ENCODE assay signal across 18 cellular contexts in the genomic region with DNA sequence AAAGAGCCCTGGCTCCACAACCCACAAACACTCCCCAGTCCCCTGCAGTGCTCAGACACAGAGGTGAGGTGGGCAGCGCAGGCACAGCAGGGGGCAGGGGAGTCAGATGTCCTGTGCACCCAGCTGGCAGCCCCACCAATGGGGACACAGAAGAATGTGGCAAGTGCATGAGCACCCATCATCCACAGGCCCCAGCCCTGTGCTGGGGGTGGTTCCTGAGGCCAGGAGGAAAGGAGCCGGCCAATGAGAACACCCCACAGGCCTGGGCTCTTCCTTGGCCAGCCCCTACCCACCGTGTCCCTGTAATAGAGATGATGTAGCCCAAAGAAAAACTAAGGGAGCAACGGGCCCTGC. TPM values are rescaled to one million over a fixed set of nuclear protein-coding genes. Genes with fewer than 3 reads are reported as not detected.
DNase-seq lines count a peak whose midpoint lies in the region; ATAC-seq, FAIRE-seq and TF ChIP-seq lines count a peak whose summit lies in the region.
"Had no signal": no experiment of that assay in that cellular context is flagged by ENCODE, and none has a peak within 500 bp of the region (broad histone marks: within the 10 kb centered on the region; RNA-seq: fewer than 3 reads in every experiment).

No MANE protein-coding gene starts in this region.

- no peaks in the 10 kb centered on the region for H3K27me3 Mint-ChIP-seq in activated naive CD4-positive, alpha-beta T cell treated with anti-CD3 and anti-CD28 coated beads, Interleukin-2, amount 10 ng/mL, durations not matched to agents 7 days and 5 days
- H3K27me3 Mint-ChIP-seq: activated CD4-positive, alpha-beta T cell treated with anti-CD3 and anti-CD28 coated beads, Interleukin-2, amount 10 ng/mL, durations not matched to agents 24 days and 14 days had no signal

- H3K9ac ChIP-seq in SK-N-SH = no peak overlapping the region
- H3K9ac ChIP-seq in HepG2 (ENCODE audit: insufficient read depth, low read depth, low read length) = no peak overlapping the region

- H3K36me3 Mint-ChIP-seq in activated naive CD4-positive, alpha-beta T cell treated with anti-CD3 and anti-CD28 coated beads, Interleukin-2, amount 10 ng/mL, durations not matched to agents 7 days and 5 days = peaks cover 18% of the 10 kb centered on the region

- no peak for DNase-seq in activated naive CD4-positive, alpha-beta T cell treated with anti-CD3 and anti-CD28 coated beads, Interleukin-2, amount 10 ng/mL, durations not matched to agents 7 days and 5 days
- no peak for DNase-seq in activated naive CD4-positive, alpha-beta T cell treated with Interleukin-2 at 50 U/mL for 16 hours
- DNase-seq in SK-N-SH (peak; percentile 39), HepG2 (ENCODE audit: low spot score) (no peak), upper lobe of left lung (no peak)
- DNase-seq: activated T-cell treated with anti-CD3 and anti-CD28 coated beads, Interleukin-2, amount 50 U/mL, for 48 hours; amniotic stem cell; cerebellar nuclear complex; GDM1; NCI-H187 treated with DMSO at 0.1 percent for 48 hours; NCI-H510A; stimulated activated CD4-positive, alpha-beta T cell treated with anti-CD3 and anti-CD28 coated beads, Interleukin-4, amount 100 ng/mL, for 24 hours; stimulated activated CD8-positive, alpha-beta memory T cell treated with anti-CD3 and anti-CD28 coated beads, Interleukin-4, amount 100 ng/mL, for 48 hours had no signal

- peaks cover 5% of the 10 kb centered on the region for H3K9me3 Mint-ChIP-seq in activated naive CD4-positive, alpha-beta T cell treated with anti-CD3 and anti-CD28 coated beads, Interleukin-2, amount 10 ng/mL, durations not matched to agents 7 days and 5 days
- H3K9me3 Mint-ChIP-seq: activated CD4-positive, alpha-beta T cell treated with anti-CD3 and anti-CD28 coated beads, Interleukin-2, amount 10 ng/mL, durations not matched to agents 24 days and 14 days had no signal

- TF ChIP-seq CTCF in SK-N-SH (IDR thresholded peaks at IDR 0.05) (no peak), HepG2 (CRISPR knock-in tag; IDR thresholded peaks at IDR 0.05) (no peak), upper lobe of left lung (IDR thresholded peaks at IDR 0.05) (no peak)

- H3K4me3 ChIP-seq in SK-N-SH (ENCODE audit: low read depth in 2 of 2, low read length in 1 of 2) = no peak overlapping the region
- H3K4me3 ChIP-seq in HepG2 (replicated peaks in 1 of 3; ENCODE audit: insufficient read depth in 1 of 3, low read depth in 2 of 3, low read length in 3 of 3) = no peak overlapping the region
- no peak overlapping the region for H3K4me3 ChIP-seq in upper lobe of left lung

- no TSS peak for BruUV-seq in HepG2 (replicated peaks; lab: Mats Ljungman, UMichigan)

- H3K4me2 ChIP-seq in SK-N-SH (peak overlapping the region; percentile 64; the same call in 1 of the 2 replicates), HepG2 (ENCODE audit: low read depth, low read length) (no peak overlapping the region)

- FAIRE-seq in HepG2 (lab: Jason Lieb, UNC) = no peak
- FAIRE-seq: endometrium had no signal

- peaks cover 16% of the 10 kb centered on the region for H3K4me1 Mint-ChIP-seq in activated naive CD4-positive, alpha-beta T cell treated with anti-CD3 and anti-CD28 coated beads, Interleukin-2, amount 10 ng/mL, durations not matched to agents 7 days and 5 days

- peak overlapping the region; percentile 66 to 92; a peak in 3 of 4 replicates for H3K27ac ChIP-seq in SK-N-SH (ENCODE audit: low read depth in 2 of 2, low read length in 1 of 2)
- H3K27ac ChIP-seq in HepG2 (ENCODE audit: extremely low read length, insufficient read depth, low read length) = no peak overlapping the region
- peak overlapping the region; percentile 62 to 91 (median 70) for H3K27ac ChIP-seq in upper lobe of left lung

- H3K79me2 ChIP-seq in SK-N-SH (ENCODE audit: insufficient read depth) = peaks cover 50% of the 10 kb centered on the region; the same call in 1 of the 2 replicates
- peaks cover 4% of the 10 kb centered on the region for H3K79me2 ChIP-seq in HepG2 (ENCODE audit: insufficient read depth, low read length)

- H3K27ac Mint-ChIP-seq in activated naive CD4-positive, alpha-beta T cell treated with anti-CD3 and anti-CD28 coated beads, Interleukin-2, amount 10 ng/mL, durations not matched to agents 7 days and 5 days = peak overlapping the region; percentile 85
- H3K27ac Mint-ChIP-seq: activated CD4-positive, alpha-beta T cell treated with anti-CD3 and anti-CD28 coated beads, Interleukin-2, amount 10 ng/mL, durations not matched to agents 24 days and 14 days had no signal

- TF ChIP-seq RAD21 in SK-N-SH (IDR thresholded peaks at IDR 0.05; ENCODE audit: low read length) (no peak), HepG2 (CRISPR knock-in tag; IDR thresholded peaks at IDR 0.05) (no peak)

- TF ChIP-seq EP300 in SK-N-SH (IDR thresholded peaks at IDR 0.05; ENCODE audit: borderline replicate concordance in 1 of 2, low read depth in 1 of 2, low read length in 1 of 2) (no peak), HepG2 (IDR thresholded peaks at IDR 0.05; ENCODE audit: low read depth in 2 of 2, low read length in 2 of 2) (no peak), HepG2 (CRISPR knock-in tag; IDR thresholded peaks at IDR 0.05; ENCODE audit: borderline replicate concordance) (no peak), upper lobe of left lung (IDR thresholded peaks at IDR 0.05) (no peak)

- H3K4me1 ChIP-seq in SK-N-SH (ENCODE audit: control insufficient read depth in 1 of 2, insufficient read depth in 2 of 2, low read depth in 1 of 2, low read length in 1 of 2) = peaks cover 35 to 44% of the 10 kb centered on the region in 2 experiments; a peak in 3 of 4 replicates
- H3K4me1 ChIP-seq in HepG2 (ENCODE audit: insufficient read depth, low read length) = peaks cover 45% of the 10 kb centered on the region
- H3K4me1 ChIP-seq in upper lobe of left lung = peaks cover 27 to 48% (median 43%) of the 10 kb centered on the region in 4 donors

- peaks cover 5% of the 10 kb centered on the region; the same call in 1 of the 2 replicates for H4K20me1 ChIP-seq in SK-N-SH (ENCODE audit: insufficient read depth)
- no peaks in the 10 kb centered on the region for H4K20me1 ChIP-seq in HepG2 (ENCODE audit: insufficient read depth, low read length)

- 90% methylated on average over 3 of the region's 4 CpGs for WGBS in SK-N-SH (ENCODE audit: low lambda C conversion rate)
- WGBS in HepG2 (ENCODE audit: low lambda C conversion rate) = 93% methylated on average over 3 of the region's 4 CpGs
- WGBS in upper lobe of left lung, 2 donors = 75 to 76% methylated on average over 4 of the region's 4 CpGs

- CTCF ChIA-PET in activated naive CD4-positive, alpha-beta T cell treated with anti-CD3 and anti-CD28 coated beads, Interleukin-2, amount 10 ng/mL, durations not matched to agents 7 days and 5 days (lab: Charles Lee) = interaction anchor here (1.0 to 1.3 kb wide), 2 partner anchors 9 to 65 kb away, joined by 3 read pairs; no protein-coding TSS in a partner anchor
- CTCF ChIA-PET in SK-N-SH (lab: Yijun Ruan, JAX) (interaction anchor here (1.3 kb wide), 1 partner anchor 10 kb away, joined by 3 read pairs; no protein-coding TSS in a partner anchor), HepG2 (lab: Yijun Ruan, JAX; ENCODE audit: low intra/inter-chr PET ratio, low total read pairs) (no interaction called here)

- ATAC-seq in HepG2 = no peak; the same call in 2 of the 3 replicates
- no peak for ATAC-seq in upper lobe of left lung (ENCODE audit: low FRiP score in 2 of 2)
- ATAC-seq in GM19328 (IDR thresholded peaks at IDR 0.05; ENCODE audit: unreplicated experiment) = no peak
- no peak for ATAC-seq in GM21360 (IDR thresholded peaks at IDR 0.05; ENCODE audit: unreplicated experiment)
- ATAC-seq in GM18907 (IDR thresholded peaks at IDR 0.05; ENCODE audit: unreplicated experiment) = no peak

- no peaks in the 10 kb centered on the region for H3K27me3 ChIP-seq in SK-N-SH (ENCODE audit: insufficient read depth)
- H3K27me3 ChIP-seq in HepG2 (ENCODE audit: control insufficient read depth in 1 of 2, insufficient read depth in 2 of 2, low read length in 2 of 2) = no peaks in the 10 kb centered on the region
- H3K27me3 ChIP-seq in upper lobe of left lung = no peaks in the 10 kb centered on the region

- no peaks in the 10 kb centered on the region for H3K9me3 ChIP-seq in SK-N-SH
- H3K9me3 ChIP-seq in HepG2 (ENCODE audit: low read length) = no peaks in the 10 kb centered on the region
- no peaks in the 10 kb centered on the region for H3K9me3 ChIP-seq in upper lobe of left lung

- peaks cover 2 to 13% of the 10 kb centered on the region in 2 experiments for H3K36me3 ChIP-seq in SK-N-SH (replicated peaks in 1 of 2; ENCODE audit: control insufficient read depth in 1 of 2, insufficient read depth in 2 of 2, low read length in 1 of 2)
- H3K36me3 ChIP-seq in HepG2 (replicated peaks in 1 of 2; ENCODE audit: control insufficient read depth in 1 of 2, insufficient read depth in 2 of 2, low read length in 2 of 2) = peaks cover 0 to 3% of the 10 kb centered on the region in 2 experiments; a peak in 2 of 5 replicates
- H3K36me3 ChIP-seq in upper lobe of left lung = peaks cover 0 to 3% (median under 1%) of the 10 kb centered on the region in 4 donors

- no peaks in the 10 kb centered on the region for H3K9me2 ChIP-seq in SK-N-SH

- peaks cover 38% of the 10 kb centered on the region for H3F3A ChIP-seq in SK-N-SH (replicated peaks; ENCODE audit: insufficient read depth)

- intact Hi-C loops in HepG2 (cut with micrococcal nuclease; ENCODE audit: unreplicated experiment) = no loop called here

- H3K4me3 Mint-ChIP-seq in activated naive CD4-positive, alpha-beta T cell treated with anti-CD3 and anti-CD28 coated beads, Interleukin-2, amount 10 ng/mL, durations not matched to agents 7 days and 5 days = no peak overlapping the region
- H3K4me3 Mint-ChIP-seq: activated CD4-positive, alpha-beta T cell treated with anti-CD3 and anti-CD28 coated beads, Interleukin-2, amount 10 ng/mL, durations not matched to agents 24 days and 14 days had no signal

- TF ChIP-seq POLR2A in HepG2 (IDR thresholded peaks at IDR 0.05; ENCODE audit: insufficient read depth in 1 of 2, low read depth in 2 of 2, low read length in 2 of 2) (no peak), upper lobe of left lung (IDR thresholded peaks at IDR 0.05) (no peak)

- in situ Hi-C loops in HepG2 (cut with HindIII; ENCODE audit: extremely low pct_ligation_motif_present, low pct_unique_long_range_greater_than_20kb) = no loop called here

- POLR2A ChIA-PET in SK-N-SH (lab: Yijun Ruan, JAX) (interaction anchor here (1.4 kb wide), 1 partner anchor 9 kb away, joined by 8 read pairs; a partner anchor contains a TSS), HepG2 (lab: Yijun Ruan, JAX) (no interaction called here)

- H2AFZ ChIP-seq in SK-N-SH (ENCODE audit: low read depth) = no peak overlapping the region
- no peak overlapping the region for H2AFZ ChIP-seq in HepG2 (ENCODE audit: low read length)

RNA-seq across cellular contexts. Expression of a gene that starts 9.3 kb away (rescaled TPM):
- polyA plus RNA-seq in SK-N-SH (2012; rRNA removed) = 3.2 and 5.9 TPM in 2 replicates
- polyA plus RNA-seq in SK-N-SH (2012; cell fraction: cytosol; rRNA removed) = 2.0 and 4.8 TPM in 2 replicates
- 7.7 and 10.0 TPM in 2 replicates for polyA plus RNA-seq in SK-N-SH (2012; cell fraction: nucleus; rRNA removed)
- 7.4 and 7.7 TPM in 2 replicates for total RNA-seq in HepG2 (2016; rRNA removed; fragmentation: Illumina TruSeq; extraction: Trizol)
- 2.1 and 3.2 TPM in 2 replicates for total RNA-seq in HepG2 (2016; cell fraction: cytosol; rRNA removed; fragmentation: Illumina TruSeq; extraction: Trizol; ENCODE audit: low read depth)
- total RNA-seq in HepG2 (2016; cell fraction: insoluble cytoplasmic fraction; rRNA removed; fragmentation: Illumina TruSeq; extraction: Trizol) = 7.8 and 8.7 TPM in 2 replicates
- 4.1 and 4.4 TPM in 2 replicates for total RNA-seq in HepG2 (2016; cell fraction: membrane; rRNA removed; fragmentation: Illumina TruSeq; extraction: Trizol)
- 4.8 and 5.3 TPM in 2 replicates for total RNA-seq in HepG2 (2016; cell fraction: nucleus; rRNA removed; fragmentation: Illumina TruSeq; extraction: Trizol)
- polyA plus RNA-seq in HepG2 (2011; rRNA removed) = 2.1 and 2.5 TPM in 2 replicates
- 1.7 and 3.9 TPM in 2 replicates for polyA plus RNA-seq in HepG2 (2011; cell fraction: cytosol; rRNA removed)
- 4.7 and 6.8 TPM in 2 replicates for polyA plus RNA-seq in HepG2 (2011; cell fraction: nucleus; rRNA removed)
- polyA plus RNA-seq in HepG2 (2012) = 2.4 and 4.1 TPM in 2 replicates
- polyA plus RNA-seq in HepG2 (2016; cell fraction: cytosol; fragmentation: Illumina TruSeq; extraction: Trizol; ENCODE audit: low read depth) = 1.7 and 2.3 TPM in 2 replicates
- polyA plus RNA-seq in HepG2 (2016; cell fraction: insoluble cytoplasmic fraction; fragmentation: Illumina TruSeq; extraction: Trizol; ENCODE audit: low read depth) = 5.9 and 6.5 TPM in 2 replicates
- polyA plus RNA-seq in HepG2 (2016; cell fraction: membrane; fragmentation: Illumina TruSeq; extraction: Trizol; ENCODE audit: low read depth) = 2.8 and 3.1 TPM in 2 replicates
- polyA plus RNA-seq in HepG2 (2016; cell fraction: nucleus; fragmentation: Illumina TruSeq; extraction: Trizol; ENCODE audit: insufficient read depth, low read depth) = 4.2 and 7.0 TPM in 2 replicates
- polyA minus RNA-seq in HepG2 (2011; rRNA and poly(A)+ RNA removed; ENCODE audit: low replicate concordance) = 2.4 and 4.9 TPM in 2 replicates
- polyA minus RNA-seq in HepG2 (2011; cell fraction: cytosol; rRNA and poly(A)+ RNA removed) = 1.7 and 2.4 TPM in 2 replicates
- polyA minus RNA-seq in HepG2 (2011; cell fraction: nucleus; rRNA and poly(A)+ RNA removed) = 0.75 and 1.8 TPM in 2 replicates
- 10 to 100 TPM in 1 of 6 donors, 1 to 10 TPM in 4, under 1 TPM in 1; 0.78 to 11.1 (median 6.8) TPM for total RNA-seq in upper lobe of left lung

RNA-seq across cellular contexts. Expression of a gene that starts 9.3 kb away (rescaled TPM):
- polyA plus RNA-seq in SK-N-SH (2012; rRNA removed) (7.8 and 8.0 TPM in 2 replicates), HepG2 (2011; rRNA removed) (15.8 and 18.2 TPM in 2 replicates)
- 3.0 and 4.0 TPM in 2 replicates for polyA plus RNA-seq in SK-N-SH (2012; cell fraction: cytosol; rRNA removed)
- polyA plus RNA-seq in SK-N-SH (2012; cell fraction: nucleus; rRNA removed) = 23.0 and 24.3 TPM in 2 replicates
- total RNA-seq in HepG2 (2016; rRNA removed; fragmentation: Illumina TruSeq; extraction: Trizol) (14.1 and 17.6 TPM in 2 replicates), upper lobe of left lung (10 to 100 TPM; 16.4 to 27.4 (median 24.1) TPM)
- total RNA-seq in HepG2 (2016; cell fraction: cytosol; rRNA removed; fragmentation: Illumina TruSeq; extraction: Trizol; ENCODE audit: low read depth) = 2.4 and 2.6 TPM in 2 replicates
- total RNA-seq in HepG2 (2016; cell fraction: insoluble cytoplasmic fraction; rRNA removed; fragmentation: Illumina TruSeq; extraction: Trizol) = 10.3 and 13.8 TPM in 2 replicates
- total RNA-seq in HepG2 (2016; cell fraction: membrane; rRNA removed; fragmentation: Illumina TruSeq; extraction: Trizol) = 6.4 and 6.7 TPM in 2 replicates
- total RNA-seq in HepG2 (2016; cell fraction: nucleus; rRNA removed; fragmentation: Illumina TruSeq; extraction: Trizol) = 15.1 and 15.3 TPM in 2 replicates
- polyA plus RNA-seq in HepG2 (2011; cell fraction: cytosol; rRNA removed) = 8.3 and 9.5 TPM in 2 replicates
- 47.3 and 53.1 TPM in 2 replicates for polyA plus RNA-seq in HepG2 (2011; cell fraction: nucleus; rRNA removed)
- 11.3 and 11.9 TPM in 2 replicates for polyA plus RNA-seq in HepG2 (2012)
- 1.3 and 1.5 TPM in 2 replicates for polyA plus RNA-seq in HepG2 (2016; cell fraction: cytosol; fragmentation: Illumina TruSeq; extraction: Trizol; ENCODE audit: low read depth)
- 8.2 and 12.3 TPM in 2 replicates for polyA plus RNA-seq in HepG2 (2016; cell fraction: insoluble cytoplasmic fraction; fragmentation: Illumina TruSeq; extraction: Trizol; ENCODE audit: low read depth)
- 2.5 and 3.1 TPM in 2 replicates for polyA plus RNA-seq in HepG2 (2016; cell fraction: membrane; fragmentation: Illumina TruSeq; extraction: Trizol; ENCODE audit: low read depth)
- 23.5 and 25.4 TPM in 2 replicates for polyA plus RNA-seq in HepG2 (2016; cell fraction: nucleus; fragmentation: Illumina TruSeq; extraction: Trizol; ENCODE audit: insufficient read depth, low read depth)
- 46.0 and 112 TPM in 2 replicates for polyA minus RNA-seq in HepG2 (2011; rRNA and poly(A)+ RNA removed; ENCODE audit: low replicate concordance)
- polyA minus RNA-seq in HepG2 (2011; cell fraction: cytosol; rRNA and poly(A)+ RNA removed) = 8.4 and 10.0 TPM in 2 replicates
- polyA minus RNA-seq in HepG2 (2011; cell fraction: nucleus; rRNA and poly(A)+ RNA removed) = 21.9 and 23.7 TPM in 2 replicates
